Comparison of ENCODE assay signal across 11 cellular contexts in genomic region chr22:20395181-20395896, GRCh38. TPM values are rescaled to one million over a fixed set of nuclear protein-coding genes. Genes with fewer than 3 reads are reported as not detected.
DNase-seq lines count a peak whose midpoint lies in the region; ATAC-seq and TF ChIP-seq lines count a peak whose summit lies in the region.
"Had no signal": no experiment of that assay in that cellular context is flagged by ENCODE, and none has a peak within 500 bp of the region (broad histone marks: within the 10 kb centered on the region; RNA-seq: fewer than 3 reads in every experiment).

No MANE protein-coding gene starts in this region.

- H3K4me1 ChIP-seq in A673 (ENCODE audit: insufficient read depth, low read length, poor library complexity, severe bottlenecking) (peaks cover 22% of the 10 kb centered on the region), HAP-1 (peaks cover 22% of the 10 kb centered on the region), lower lobe of right lung (peaks cover 18% of the 10 kb centered on the region), prostate gland (replicated peaks) (peaks cover 10% of the 10 kb centered on the region)

- in situ Hi-C loops in HAP-1 (cut with MboI; ENCODE audit: low sequenced_read_pairs) = no loop called here

- H3K27me3 ChIP-seq in A673 (replicated peaks; ENCODE audit: insufficient read depth, low read depth, low read length, poor library complexity) (no peaks in the 10 kb centered on the region), HAP-1 (ENCODE audit: low read depth) (no peaks in the 10 kb centered on the region), lower lobe of right lung (ENCODE audit: low read depth) (no peaks in the 10 kb centered on the region), prostate gland (replicated peaks; ENCODE audit: insufficient read depth) (no peaks in the 10 kb centered on the region)
- H3K27me3 ChIP-seq: SJSA1 had no signal

- H3K9me3 ChIP-seq in A673 (ENCODE audit: low read depth, low read length, poor library complexity, severe bottlenecking) = no peaks in the 10 kb centered on the region
- no peaks in the 10 kb centered on the region for H3K9me3 ChIP-seq in HAP-1
- no peaks in the 10 kb centered on the region for H3K9me3 ChIP-seq in lower lobe of right lung
- H3K9me3 ChIP-seq in prostate gland = no peaks in the 10 kb centered on the region
- H3K9me3 ChIP-seq: SJSA1 had no signal

- H3K27ac ChIP-seq in A673 (ENCODE audit: low read depth, low read length, poor library complexity, severe bottlenecking) = peak overlapping the region; percentile 16
- no peak overlapping the region for H3K27ac ChIP-seq in lower lobe of right lung
- no peak overlapping the region for H3K27ac ChIP-seq in prostate gland
- H3K27ac ChIP-seq: SJSA1 had no signal

- DNase-seq in A673 (ENCODE audit: low spot score) (no peak), HAP-1 (ENCODE audit: low spot score in 2 of 2) (no peak), lower lobe of right lung (no peak), prostate gland (ENCODE audit: low spot score) (no peak), NOMO-1 treated with dmso at 0.1 percent for 144 hours (lab: John Stamatoyannopoulos, UW; ENCODE audit: unreplicated experiment) (no peak), NCI-H82 (lab: John Stamatoyannopoulos, UW) (no peak)
- no peak for DNase-seq in activated naive CD8-positive, alpha-beta T cell treated with anti-CD3 and anti-CD28 coated beads, Interleukin-2, amount 10 ng/mL, durations not matched to agents 7 days and 5 days
- DNase-seq: amygdala, hippocampal formation had no signal

- no peak for ATAC-seq in activated naive CD8-positive, alpha-beta T cell treated with anti-CD3 and anti-CD28 coated beads, Interleukin-2, amount 10 ng/mL, durations not matched to agents 7 days and 5 days (ENCODE audit: low read depth)
- ATAC-seq in lower lobe of right lung (no peak), HG02759 (IDR thresholded peaks at IDR 0.05; ENCODE audit: unreplicated experiment) (no peak)

- intact Hi-C loops in A673 (cut with micrococcal nuclease; ENCODE audit: unreplicated experiment) = no loop called here
- intact Hi-C loops in lower lobe of right lung (cut with DNase I) = no loop called here
- intact Hi-C loops in prostate gland (cut with DNase I) = no loop called here

- peak overlapping the region; percentile 76 for H3K27ac Mint-ChIP-seq in activated naive CD8-positive, alpha-beta T cell treated with anti-CD3 and anti-CD28 coated beads, Interleukin-2, amount 10 ng/mL, durations not matched to agents 7 days and 5 days

- POLR2A ChIA-PET in A673 (lab: Charles Lee; ENCODE audit: low non-redundant PET) = no interaction called here
- POLR2A ChIA-PET in activated naive CD8-positive, alpha-beta T cell treated with anti-CD3 and anti-CD28 coated beads, Interleukin-2, amount 10 ng/mL, durations not matched to agents 7 days and 5 days (lab: Charles Lee) = interaction anchor here (2.3 kb wide), 1 partner anchor 69 kb away, joined by 10 read pairs; no protein-coding TSS in a partner anchor

- no peaks in the 10 kb centered on the region for H3K9me3 Mint-ChIP-seq in activated naive CD8-positive, alpha-beta T cell treated with anti-CD3 and anti-CD28 coated beads, Interleukin-2, amount 10 ng/mL, durations not matched to agents 7 days and 5 days

- TF ChIP-seq POLR2A in prostate gland (IDR thresholded peaks at IDR 0.05) = no peak

- WGBS in prostate gland = 66% methylated on average over 20 of the region's 20 CpGs

- CTCF ChIA-PET in A673 (lab: Charles Lee) = no interaction called here

- H3K4me3 Mint-ChIP-seq in activated naive CD8-positive, alpha-beta T cell treated with anti-CD3 and anti-CD28 coated beads, Interleukin-2, amount 10 ng/mL, durations not matched to agents 7 days and 5 days = peak overlapping the region; percentile 88

- no TSS peak for BruUV-seq in A673 (replicated peaks; lab: Mats Ljungman, UMichigan)

- peak overlapping the region; percentile 84 for H3K4me3 ChIP-seq in A673 (ENCODE audit: low read depth, low read length, poor library complexity, severe bottlenecking)
- peak overlapping the region; percentile 93 for H3K4me3 ChIP-seq in HAP-1
- H3K4me3 ChIP-seq in lower lobe of right lung = peak overlapping the region; percentile 76
- H3K4me3 ChIP-seq in prostate gland = no peak overlapping the region

- H3K36me3 ChIP-seq in A673 (ENCODE audit: insufficient read depth, low read length, poor library complexity, severe bottlenecking) = no peaks in the 10 kb centered on the region
- no peaks in the 10 kb centered on the region; the same call in 1 of the 2 replicates for H3K36me3 ChIP-seq in HAP-1 (replicated peaks)
- H3K36me3 ChIP-seq in lower lobe of right lung = peaks cover 1% of the 10 kb centered on the region
- H3K36me3 ChIP-seq in prostate gland = no peaks in the 10 kb centered on the region

- TF ChIP-seq CTCF in A673 (conservative IDR thresholded peaks at IDR 0.05; ENCODE audit: low read depth, low read length) = no peak
- TF ChIP-seq CTCF in lower lobe of right lung (IDR thresholded peaks at IDR 0.05) = no peak
- TF ChIP-seq CTCF in prostate gland (IDR thresholded peaks at IDR 0.05) = no peak

- H3K36me3 Mint-ChIP-seq in activated naive CD8-positive, alpha-beta T cell treated with anti-CD3 and anti-CD28 coated beads, Interleukin-2, amount 10 ng/mL, durations not matched to agents 7 days and 5 days = no peaks in the 10 kb centered on the region

- no peaks in the 10 kb centered on the region for H3K27me3 Mint-ChIP-seq in activated naive CD8-positive, alpha-beta T cell treated with anti-CD3 and anti-CD28 coated beads, Interleukin-2, amount 10 ng/mL, durations not matched to agents 7 days and 5 days

- peaks cover 22% of the 10 kb centered on the region for H3K4me1 Mint-ChIP-seq in activated naive CD8-positive, alpha-beta T cell treated with anti-CD3 and anti-CD28 coated beads, Interleukin-2, amount 10 ng/mL, durations not matched to agents 7 days and 5 days

RNA-seq across cellular contexts. Expression of gene ZNF74, which starts 1.4 kb away (rescaled TPM):
- total RNA-seq in A673 (2021) = 37.2 and 37.7 TPM in 2 replicates
- total RNA-seq in activated naive CD8-positive, alpha-beta T cell treated with anti-CD3 and anti-CD28 coated beads, Interleukin-2, amount 10 ng/mL, durations not matched to agents 7 days and 5 days = 10 to 100 TPM; 10.7 to 13.3 TPM
- total RNA-seq in lower lobe of right lung = 12.3 TPM
- 10 to 100 TPM; 17.0 to 41.6 TPM for total RNA-seq in prostate gland

RNA-seq across cellular contexts. Expression of gene SCARF2, which starts 42.3 kb away (rescaled TPM):
- total RNA-seq in A673 (2021) (1.4 and 1.7 TPM in 2 replicates), lower lobe of right lung (12.6 TPM), prostate gland (10 to 100 TPM; 12.8 to 28.6 TPM)
- 1 to 10 TPM; 1.5 to 1.7 TPM for total RNA-seq in activated naive CD8-positive, alpha-beta T cell treated with anti-CD3 and anti-CD28 coated beads, Interleukin-2, amount 10 ng/mL, durations not matched to agents 7 days and 5 days

Comparison
In these comparisons a context has a peak if more than half of its experiments do, and no peak if none do; other contexts are left out.
1. H3K4me3 ChIP-seq: peak in A673 (single experiment), HAP-1 (single experiment) and lower lobe of right lung (single experiment); none in prostate gland (0 of 2).